ENCODE assay signal across 16 cellular contexts in the genomic region with DNA sequence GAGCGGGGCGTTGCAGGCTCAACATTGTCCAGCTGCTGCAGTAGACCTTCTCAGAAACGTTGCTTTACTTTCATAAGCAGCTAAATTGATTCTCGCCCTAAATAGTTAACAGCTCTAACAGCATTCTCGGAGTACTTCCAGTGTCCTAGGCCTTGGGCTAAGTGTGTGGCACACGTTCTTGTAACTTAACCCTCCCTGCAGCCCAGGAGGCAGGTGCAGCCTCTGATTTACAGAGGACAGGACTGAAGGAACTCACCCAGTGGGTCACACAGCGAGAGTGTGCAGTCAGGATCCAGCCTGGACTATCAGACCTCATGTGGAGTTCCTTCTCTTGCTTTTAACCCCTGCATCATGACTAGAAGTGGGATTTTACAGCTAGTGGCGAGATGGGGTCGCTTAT.
DNase-seq lines count a peak whose midpoint lies in the region; ATAC-seq and TF ChIP-seq lines count a peak whose summit lies in the region.
"Had no signal": no experiment of that assay in that cellular context is flagged by ENCODE, and none has a peak within 500 bp of the region (broad histone marks: within the 10 kb centered on the region; RNA-seq: fewer than 3 reads in every experiment).

No MANE protein-coding gene starts in this region.

- H3K4ac ChIP-seq in IMR-90 (ENCODE audit: low read depth, low read length): no peak overlapping the region

- in situ Hi-C loops in IMR-90 (cut with MboI; ENCODE audit: low sequenced_read_pairs): no loop called here

- peak overlapping the region; percentile 47 for H2AK9ac ChIP-seq in IMR-90 (replicated peaks; ENCODE audit: low read depth, low read length, poor library complexity)

- BruUV-seq in IMR-90 (replicated peaks; lab: Mats Ljungman, UMichigan): no TSS peak

- no peaks in the 10 kb centered on the region for H3K36me3 Mint-ChIP-seq in neural crest cell (ENCODE audit: low read depth)
- H3K36me3 Mint-ChIP-seq: CD4-positive, alpha-beta memory T cell had no signal

- no peaks in the 10 kb centered on the region for H3K27me3 ChIP-seq in IMR-90 (ENCODE audit: control insufficient read depth, insufficient read depth, low read length)
- no peaks in the 10 kb centered on the region for H3K27me3 ChIP-seq in ascending aorta
- no peaks in the 10 kb centered on the region for H3K27me3 ChIP-seq in tibial nerve

- ATAC-seq in IMR-90 (ENCODE audit: low read depth) (no peak), SK-N-SH treated with all-trans-retinoic acid at 6 μM for 48 hours (no peak)
- ATAC-seq: GM23338 had no signal

- no peak overlapping the region for H3K9ac ChIP-seq in IMR-90 (ENCODE audit: low read depth, low read length)

- TF ChIP-seq CTCF in IMR-90 (conservative IDR thresholded peaks at IDR 0.05; ENCODE audit: low read depth, low read length) (no peak), ascending aorta (IDR thresholded peaks at IDR 0.05) (no peak), neural crest cell (conservative IDR thresholded peaks at IDR 0.05) (no peak), tibial nerve (IDR thresholded peaks at IDR 0.05) (no peak)

- no peak overlapping the region for H3K27ac ChIP-seq in IMR-90 (ENCODE audit: insufficient read depth, low read length)
- peak overlapping the region; percentile 25 to 98 for H3K27ac ChIP-seq in ascending aorta
- H3K27ac ChIP-seq in tibial nerve: peak overlapping the region in 3 of 4 donors; percentile 6 to 85 (median 33)

- no peaks in the 10 kb centered on the region for H3K9me3 Mint-ChIP-seq in neural crest cell
- H3K9me3 Mint-ChIP-seq: CD4-positive, alpha-beta memory T cell; GM23338 had no signal

- TF ChIP-seq POLR2A in IMR-90 (IDR thresholded peaks at IDR 0.05; ENCODE audit: low read depth, low read length): no peak
- TF ChIP-seq POLR2A in tibial nerve (IDR thresholded peaks at IDR 0.05): no peak

- peaks cover 3% of the 10 kb centered on the region; the same call in 1 of the 2 replicates for H4K20me1 ChIP-seq in IMR-90 (ENCODE audit: insufficient read depth, low read length)

- no peak overlapping the region for H2BK20ac ChIP-seq in IMR-90 (ENCODE audit: low read depth, low read length)

- H4K91ac ChIP-seq in IMR-90 (ENCODE audit: insufficient read depth, low read depth, low read length): no peak overlapping the region

- H3K4me1 Mint-ChIP-seq in neural crest cell: peaks cover 10% of the 10 kb centered on the region
- H3K4me1 Mint-ChIP-seq: CD4-positive, alpha-beta memory T cell had no signal

- no peak overlapping the region for H3K4me2 ChIP-seq in IMR-90 (ENCODE audit: low read depth, low read length)
- H3K4me2 ChIP-seq: GM23338 had no signal

- H3K27me3 Mint-ChIP-seq in neural crest cell (ENCODE audit: low read depth): no peaks in the 10 kb centered on the region

- DNase-seq in IMR-90: no peak
- DNase-seq in ascending aorta (ENCODE audit: low spot score in 2 of 2): no peak
- DNase-seq in neural crest cell (ENCODE audit: low read depth, low spot score): no peak
- no peak for DNase-seq in tibial nerve (ENCODE audit: low spot score in 2 of 2)
- no peak for DNase-seq in iPS-NIHi11 (ENCODE audit: low spot score)
- no peak for DNase-seq in activated CD4-positive, alpha-beta T cell treated with anti-CD3 and anti-CD28 coated beads for 48 hours
- DNase-seq: C1 segment of cervical spinal cord; Calu3; CD4-positive, alpha-beta memory T cell; COR-L47; DMS53; DMS79 treated with DMSO at 0.1 percent for 48 hours; GF-D8 had no signal

- no peak overlapping the region for H4K5ac ChIP-seq in IMR-90 (ENCODE audit: low read depth, low read length)

- intact Hi-C loops in IMR-90 (cut with micrococcal nuclease): no loop called here
- intact Hi-C loops in ascending aorta (cut with DNase I): loop anchor here (2.0 kb wide), 1 partner anchor 17 kb away; no protein-coding TSS in a partner anchor

- H2AFZ ChIP-seq in IMR-90 (replicated peaks; ENCODE audit: low read length, poor library complexity): no peak overlapping the region
- H2AFZ ChIP-seq: GM23338 had no signal

- dilution Hi-C loops in IMR-90 (cut with HindIII; ENCODE audit: low sequenced_read_pairs, unreplicated experiment): no loop called here

- POLR2A ChIA-PET in IMR-90 (lab: Charles Lee; ENCODE audit: unreplicated experiment): no interaction called here

- TF ChIP-seq RAD21 in IMR-90 (IDR thresholded peaks at IDR 0.05; ENCODE audit: low read length): no peak

- no peak overlapping the region for H3K4me3 ChIP-seq in IMR-90 (ENCODE audit: insufficient read depth, low read depth, low read length)
- H3K4me3 ChIP-seq in ascending aorta: no peak overlapping the region
- no peak overlapping the region for H3K4me3 ChIP-seq in tibial nerve
- H3K4me3 ChIP-seq: GM23338, HAP-1 had no signal

- no peak for TF ChIP-seq EP300 in tibial nerve (IDR thresholded peaks at IDR 0.05)

- no peak overlapping the region for H3K56ac ChIP-seq in IMR-90 (ENCODE audit: extremely low read depth, insufficient read depth, low read length)

- peak overlapping the region; percentile 45 for H2AK5ac ChIP-seq in IMR-90 (ENCODE audit: low read depth, low read length)

- H3K9me3 ChIP-seq in IMR-90 (ENCODE audit: control insufficient read depth, insufficient read depth, low read length) (no peaks in the 10 kb centered on the region), ascending aorta (no peaks in the 10 kb centered on the region), tibial nerve (no peaks in the 10 kb centered on the region)
- H3K9me3 ChIP-seq: HAP-1 had no signal

- no peak overlapping the region for H2BK5ac ChIP-seq in IMR-90 (ENCODE audit: low read depth, low read length, poor library complexity, severe bottlenecking)

- H3K14ac ChIP-seq in IMR-90 (replicated peaks; ENCODE audit: low read depth, low read length): no peak overlapping the region

- WGBS in IMR-90 (ENCODE audit: extremely low coverage in 2 of 2, insufficient read length in 1 of 2), 2 experiments: 58% methylated on average over 4 of the region's 9 CpGs; no CpG with 5 or more reads in 1 of the 2 experiments
- WGBS in tibial nerve, 2 donors: 66 to 72% methylated on average over 9 of the region's 9 CpGs

- no peak overlapping the region for H3K4me3 Mint-ChIP-seq in neural crest cell
- H3K4me3 Mint-ChIP-seq: CD4-positive, alpha-beta memory T cell; GM23338 had no signal

- peaks cover 6% of the 10 kb centered on the region for H3K9me1 ChIP-seq in IMR-90 (ENCODE audit: insufficient read depth, low read length)

- H3K27ac Mint-ChIP-seq in neural crest cell (ENCODE audit: unreplicated experiment): peak overlapping the region; percentile 35
- H3K27ac Mint-ChIP-seq: CD4-positive, alpha-beta memory T cell; GM23338 had no signal

- H3K23ac ChIP-seq in IMR-90 (ENCODE audit: low read depth, low read length): no peak overlapping the region

- no peak overlapping the region for H2BK15ac ChIP-seq in IMR-90 (ENCODE audit: low read depth, low read length)

- H3K36me3 ChIP-seq in IMR-90 (ENCODE audit: control insufficient read depth, insufficient read depth, low read length) (peaks cover 4% of the 10 kb centered on the region), ascending aorta (no peaks in the 10 kb centered on the region), tibial nerve (no peaks in the 10 kb centered on the region)
- H3K36me3 ChIP-seq: HAP-1 had no signal

- H3K4me1 ChIP-seq in IMR-90 (ENCODE audit: control insufficient read depth, insufficient read depth, low read length): peaks cover 5% of the 10 kb centered on the region
- H3K4me1 ChIP-seq in ascending aorta: peaks cover 15 to 52% of the 10 kb centered on the region in 2 donors
- peaks cover 0 to 51% (median 28%) of the 10 kb centered on the region in 4 donors for H3K4me1 ChIP-seq in tibial nerve

- no peak overlapping the region for H3K18ac ChIP-seq in IMR-90 (ENCODE audit: low read depth, low read length)

- no peak overlapping the region for H4K8ac ChIP-seq in IMR-90 (ENCODE audit: low read depth in 2 of 2, low read length in 2 of 2)

- no peak overlapping the region for H2BK120ac ChIP-seq in IMR-90 (ENCODE audit: low read depth, low read length)

- H3K79me1 ChIP-seq in IMR-90 (ENCODE audit: low read depth in 1 of 2, low read length in 2 of 2): peaks cover 4 to 11% of the 10 kb centered on the region in 2 experiments; a peak in 3 of 4 replicates

- CTCF ChIA-PET in IMR-90 (lab: Yijun Ruan, JAX): no interaction called here

TF ChIP-seq in IMR-90, 13 proteins besides CTCF, POLR2A, EP300 and RAD21 (continues in another document):
- TF ChIP-seq, protein P1, sequence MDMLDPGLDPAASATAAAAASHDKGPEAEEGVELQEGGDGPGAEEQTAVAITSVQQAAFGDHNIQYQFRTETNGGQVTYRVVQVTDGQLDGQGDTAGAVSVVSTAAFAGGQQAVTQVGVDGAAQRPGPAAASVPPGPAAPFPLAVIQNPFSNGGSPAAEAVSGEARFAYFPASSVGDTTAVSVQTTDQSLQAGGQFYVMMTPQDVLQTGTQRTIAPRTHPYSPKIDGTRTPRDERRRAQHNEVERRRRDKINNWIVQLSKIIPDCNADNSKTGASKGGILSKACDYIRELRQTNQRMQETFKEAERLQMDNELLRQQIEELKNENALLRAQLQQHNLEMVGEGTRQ (IDR thresholded peaks at IDR 0.05; ENCODE audit: low read depth, low read length): no peak

TF ChIP-seq in SK-N-SH treated with all-trans-retinoic acid at 6 μM for 48 hours, 23 proteins besides CTCF, POLR2A, EP300 and RAD21 (continues in another document):
- TF ChIP-seq, protein P2, sequence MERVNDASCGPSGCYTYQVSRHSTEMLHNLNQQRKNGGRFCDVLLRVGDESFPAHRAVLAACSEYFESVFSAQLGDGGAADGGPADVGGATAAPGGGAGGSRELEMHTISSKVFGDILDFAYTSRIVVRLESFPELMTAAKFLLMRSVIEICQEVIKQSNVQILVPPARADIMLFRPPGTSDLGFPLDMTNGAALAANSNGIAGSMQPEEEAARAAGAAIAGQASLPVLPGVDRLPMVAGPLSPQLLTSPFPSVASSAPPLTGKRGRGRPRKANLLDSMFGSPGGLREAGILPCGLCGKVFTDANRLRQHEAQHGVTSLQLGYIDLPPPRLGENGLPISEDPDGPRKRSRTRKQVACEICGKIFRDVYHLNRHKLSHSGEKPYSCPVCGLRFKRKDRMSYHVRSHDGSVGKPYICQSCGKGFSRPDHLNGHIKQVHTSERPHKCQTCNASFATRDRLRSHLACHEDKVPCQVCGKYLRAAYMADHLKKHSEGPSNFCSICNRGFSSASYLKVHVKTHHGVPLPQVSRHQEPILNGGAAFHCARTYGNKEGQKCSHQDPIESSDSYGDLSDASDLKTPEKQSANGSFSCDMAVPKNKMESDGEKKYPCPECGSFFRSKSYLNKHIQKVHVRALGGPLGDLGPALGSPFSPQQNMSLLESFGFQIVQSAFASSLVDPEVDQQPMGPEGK (CRISPR knock-in tag; IDR thresholded peaks at IDR 0.05; ENCODE audit: borderline replicate concordance): no peak
- TF ChIP-seq ZNF565 (CRISPR knock-in tag; conservative IDR thresholded peaks at IDR 0.05; ENCODE audit: low read depth) (no peak), RARB (CRISPR knock-in tag; IDR thresholded peaks at IDR 0.05) (no peak), ZNF70 (CRISPR knock-in tag; IDR thresholded peaks at IDR 0.05) (no peak), PPARA (CRISPR knock-in tag; IDR thresholded peaks at IDR 0.05; ENCODE audit: borderline replicate concordance) (no peak), SNAI2 (CRISPR knock-in tag; IDR thresholded peaks at IDR 0.05) (no peak), TOX (CRISPR knock-in tag; IDR thresholded peaks at IDR 0.05; ENCODE audit: borderline replicate concordance) (no peak)
